Comparison of ENCODE assay signal across 9 cellular contexts in genomic region chr2:128473175-128474013, GRCh38.
A peak's percentile ranks its signal among the peaks of the same experiment; 100 is the strongest.
DNase-seq lines count a peak whose midpoint lies in the region; ATAC-seq and TF ChIP-seq lines count a peak whose summit lies in the region.
"Had no signal": no experiment of that assay in that cellular context is flagged by ENCODE, and none has a peak within 500 bp of the region (broad histone marks: within the 10 kb centered on the region; RNA-seq: fewer than 3 reads in every experiment).

No MANE protein-coding gene starts in this region.

- H4K20me1 ChIP-seq in GM23338 (replicated peaks; ENCODE audit: insufficient read depth) (no peaks in the 10 kb centered on the region), neural progenitor cell (ENCODE audit: low read depth) (no peaks in the 10 kb centered on the region)

- H3K4me1 Mint-ChIP-seq in GM23338 (peaks cover 5% of the 10 kb centered on the region; the same call in 1 of the 3 replicates), neural progenitor cell (peaks cover 7% of the 10 kb centered on the region)

- peaks cover 10% of the 10 kb centered on the region for H3K27me3 Mint-ChIP-seq in GM23338 (ENCODE audit: insufficient read depth, low read depth, poor library complexity)
- peaks cover 18% of the 10 kb centered on the region for H3K27me3 Mint-ChIP-seq in neural progenitor cell (ENCODE audit: insufficient read depth, low read depth)

- H3K27ac Mint-ChIP-seq in GM23338 (no peak overlapping the region), neural progenitor cell (peak overlapping the region; percentile 93)

- peaks cover 3% of the 10 kb centered on the region for H3K9me3 ChIP-seq in neural progenitor cell (ENCODE audit: low read depth)

- H3K9me3 Mint-ChIP-seq in GM23338 (peaks cover 38% of the 10 kb centered on the region), neural progenitor cell (peaks cover 32% of the 10 kb centered on the region)

- H3K79me2 ChIP-seq in GM23338 (replicated peaks; ENCODE audit: insufficient read depth): no peaks in the 10 kb centered on the region
- H3K79me2 ChIP-seq in neural progenitor cell (ENCODE audit: low read depth): no peaks in the 10 kb centered on the region

- H3K4me3 Mint-ChIP-seq in GM23338 (no peak overlapping the region), neural progenitor cell (no peak overlapping the region)

- H3K27me3 ChIP-seq in GM23338 (ENCODE audit: insufficient read depth): no peaks in the 10 kb centered on the region
- no peaks in the 10 kb centered on the region for H3K27me3 ChIP-seq in neural progenitor cell

- H3K4me1 ChIP-seq in GM23338 (ENCODE audit: insufficient read depth): no peaks in the 10 kb centered on the region
- no peaks in the 10 kb centered on the region for H3K4me1 ChIP-seq in neural progenitor cell

- H3K36me3 Mint-ChIP-seq in GM23338 (ENCODE audit: low read depth) (peaks cover 32% of the 10 kb centered on the region), neural progenitor cell (peaks cover 12% of the 10 kb centered on the region)

- H3K4me3 ChIP-seq in GM23338: no peak overlapping the region
- no peak overlapping the region for H3K4me3 ChIP-seq in neural progenitor cell

- H3K4me2 ChIP-seq in GM23338 (no peak overlapping the region), neural progenitor cell (no peak overlapping the region)
- H3K4me2 ChIP-seq: KMS-11 had no signal

- DNase-seq in GM04504 (ENCODE audit: low read depth) (peak; percentile 66), GM23338 (ENCODE audit: low spot score) (peak; percentile 38), NOMO-1 treated with DMSO at 0.1 percent for 48 hours (lab: John Stamatoyannopoulos, UW; ENCODE audit: unreplicated experiment) (peak; percentile 97), ecto neural progenitor cell (ENCODE audit: low spot score) (peak; percentile 46), neural progenitor cell (ENCODE audit: low spot score) (peak; percentile 7), LoVo (ENCODE audit: low spot score) (no peak), NCI-H2227 (lab: John Stamatoyannopoulos, UW; ENCODE audit: unreplicated experiment) (no peak)

- no peak overlapping the region for H3K9ac ChIP-seq in neural progenitor cell
- H3K9ac ChIP-seq: KMS-11 had no signal

- H2AFZ ChIP-seq in GM23338: peak overlapping the region; percentile 76
- peak overlapping the region; percentile 50 for H2AFZ ChIP-seq in neural progenitor cell (replicated peaks)

- H3K36me3 ChIP-seq in GM23338 (ENCODE audit: insufficient read depth) (no peaks in the 10 kb centered on the region; the same call in 1 of the 2 replicates), neural progenitor cell (no peaks in the 10 kb centered on the region)

- TF ChIP-seq CTCF in GM23338 (conservative IDR thresholded peaks at IDR 0.05; ENCODE audit: low read depth in 2 of 2) (no peak), neural progenitor cell (IDR thresholded peaks at IDR 0.05) (no peak)

- H3K27ac ChIP-seq in GM23338 (ENCODE audit: low read depth): no peak overlapping the region
- no peak overlapping the region for H3K27ac ChIP-seq in neural progenitor cell
- H3K27ac ChIP-seq: KMS-11 had no signal

- H3F3A ChIP-seq in GM23338 (replicated peaks; ENCODE audit: low read depth): no peaks in the 10 kb centered on the region
- no peaks in the 10 kb centered on the region for H3F3A ChIP-seq in neural progenitor cell (ENCODE audit: low read depth)

- ATAC-seq in GM23338: peak; percentile 43
- ATAC-seq in GM19035 (IDR thresholded peaks at IDR 0.05; ENCODE audit: unreplicated experiment): no peak

- 0 out of 2 replicates have a peak, but pooled peaks cover 6% of the 10 kb centered on the region for H3K9me2 ChIP-seq in GM23338 (ENCODE audit: insufficient read depth)

TF ChIP-seq in GM23338, 12 proteins besides CTCF, POLR2A, EP300 and RAD21 (continues in another document):
- TF ChIP-seq EZH2 (IDR thresholded peaks at IDR 0.05; ENCODE audit: low read depth, unreplicated experiment): no peak
- TF ChIP-seq ZNF331 (CRISPR knock-in tag; IDR thresholded peaks at IDR 0.05; ENCODE audit: low read depth): no peak
- no peak for TF ChIP-seq POLR2AphosphoS5 (IDR thresholded peaks at IDR 0.05; ENCODE audit: low read depth)
- TF ChIP-seq STAT1 (IDR thresholded peaks at IDR 0.05; ENCODE audit: unreplicated experiment): no peak
- TF ChIP-seq NANOG (IDR thresholded peaks at IDR 0.05; ENCODE audit: borderline replicate concordance): no peak
- TF ChIP-seq, protein P1, sequence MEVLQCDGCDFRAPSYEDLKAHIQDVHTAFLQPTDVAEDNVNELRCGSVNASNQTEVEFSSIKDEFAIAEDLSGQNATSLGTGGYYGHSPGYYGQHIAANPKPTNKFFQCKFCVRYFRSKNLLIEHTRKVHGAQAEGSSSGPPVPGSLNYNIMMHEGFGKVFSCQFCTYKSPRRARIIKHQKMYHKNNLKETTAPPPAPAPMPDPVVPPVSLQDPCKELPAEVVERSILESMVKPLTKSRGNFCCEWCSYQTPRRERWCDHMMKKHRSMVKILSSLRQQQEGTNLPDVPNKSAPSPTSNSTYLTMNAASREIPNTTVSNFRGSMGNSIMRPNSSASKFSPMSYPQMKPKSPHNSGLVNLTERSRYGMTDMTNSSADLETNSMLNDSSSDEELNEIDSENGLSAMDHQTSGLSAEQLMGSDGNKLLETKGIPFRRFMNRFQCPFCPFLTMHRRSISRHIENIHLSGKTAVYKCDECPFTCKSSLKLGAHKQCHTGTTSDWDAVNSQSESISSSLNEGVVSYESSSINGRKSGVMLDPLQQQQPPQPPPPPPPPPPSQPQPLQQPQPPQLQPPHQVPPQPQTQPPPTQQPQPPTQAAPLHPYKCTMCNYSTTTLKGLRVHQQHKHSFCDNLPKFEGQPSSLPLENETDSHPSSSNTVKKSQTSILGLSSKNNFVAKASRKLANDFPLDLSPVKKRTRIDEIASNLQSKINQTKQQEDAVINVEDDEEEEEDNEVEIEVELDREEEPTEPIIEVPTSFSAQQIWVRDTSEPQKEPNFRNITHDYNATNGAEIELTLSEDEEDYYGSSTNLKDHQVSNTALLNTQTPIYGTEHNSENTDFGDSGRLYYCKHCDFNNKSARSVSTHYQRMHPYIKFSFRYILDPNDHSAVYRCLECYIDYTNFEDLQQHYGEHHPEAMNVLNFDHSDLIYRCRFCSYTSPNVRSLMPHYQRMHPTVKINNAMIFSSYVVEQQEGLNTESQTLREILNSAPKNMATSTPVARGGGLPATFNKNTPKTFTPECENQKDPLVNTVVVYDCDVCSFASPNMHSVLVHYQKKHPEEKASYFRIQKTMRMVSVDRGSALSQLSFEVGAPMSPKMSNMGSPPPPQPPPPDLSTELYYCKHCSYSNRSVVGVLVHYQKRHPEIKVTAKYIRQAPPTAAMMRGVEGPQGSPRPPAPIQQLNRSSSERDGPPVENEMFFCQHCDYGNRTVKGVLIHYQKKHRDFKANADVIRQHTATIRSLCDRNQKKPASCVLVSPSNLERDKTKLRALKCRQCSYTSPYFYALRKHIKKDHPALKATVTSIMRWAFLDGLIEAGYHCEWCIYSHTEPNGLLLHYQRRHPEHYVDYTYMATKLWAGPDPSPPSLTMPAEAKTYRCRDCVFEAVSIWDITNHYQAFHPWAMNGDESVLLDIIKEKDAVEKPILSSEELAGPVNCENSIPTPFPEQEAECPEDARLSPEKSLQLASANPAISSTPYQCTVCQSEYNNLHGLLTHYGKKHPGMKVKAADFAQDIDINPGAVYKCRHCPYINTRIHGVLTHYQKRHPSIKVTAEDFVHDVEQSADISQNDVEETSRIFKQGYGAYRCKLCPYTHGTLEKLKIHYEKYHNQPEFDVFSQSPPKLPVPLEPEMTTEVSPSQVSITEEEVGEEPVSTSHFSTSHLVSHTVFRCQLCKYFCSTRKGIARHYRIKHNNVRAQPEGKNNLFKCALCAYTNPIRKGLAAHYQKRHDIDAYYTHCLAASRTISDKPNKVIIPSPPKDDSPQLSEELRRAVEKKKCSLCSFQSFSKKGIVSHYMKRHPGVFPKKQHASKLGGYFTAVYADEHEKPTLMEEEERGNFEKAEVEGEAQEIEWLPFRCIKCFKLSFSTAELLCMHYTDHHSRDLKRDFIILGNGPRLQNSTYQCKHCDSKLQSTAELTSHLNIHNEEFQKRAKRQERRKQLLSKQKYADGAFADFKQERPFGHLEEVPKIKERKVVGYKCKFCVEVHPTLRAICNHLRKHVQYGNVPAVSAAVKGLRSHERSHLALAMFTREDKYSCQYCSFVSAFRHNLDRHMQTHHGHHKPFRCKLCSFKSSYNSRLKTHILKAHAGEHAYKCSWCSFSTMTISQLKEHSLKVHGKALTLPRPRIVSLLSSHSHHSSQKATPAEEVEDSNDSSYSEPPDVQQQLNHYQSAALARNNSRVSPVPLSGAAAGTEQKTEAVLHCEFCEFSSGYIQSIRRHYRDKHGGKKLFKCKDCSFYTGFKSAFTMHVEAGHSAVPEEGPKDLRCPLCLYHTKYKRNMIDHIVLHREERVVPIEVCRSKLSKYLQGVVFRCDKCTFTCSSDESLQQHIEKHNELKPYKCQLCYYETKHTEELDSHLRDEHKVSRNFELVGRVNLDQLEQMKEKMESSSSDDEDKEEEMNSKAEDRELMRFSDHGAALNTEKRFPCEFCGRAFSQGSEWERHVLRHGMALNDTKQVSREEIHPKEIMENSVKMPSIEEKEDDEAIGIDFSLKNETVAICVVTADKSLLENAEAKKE (CRISPR knock-in tag; IDR thresholded peaks at IDR 0.05): no peak
- no peak for TF ChIP-seq REST (IDR thresholded peaks at IDR 0.05; ENCODE audit: unreplicated experiment)

Comparison
In these comparisons a context has a peak if more than half of its experiments do, and no peak if none do; other contexts are left out.
1. DNase-seq: peak in GM04504 (single experiment), GM23338 (single experiment), NOMO-1 treated with DMSO at 0.1 percent for 48 hours (single experiment), ecto neural progenitor cell (single experiment) and neural progenitor cell (single experiment); none in LoVo (single experiment) and NCI-H2227 (single experiment).